Comparison of ENCODE assay signal across 8 cellular contexts in the genomic region with DNA sequence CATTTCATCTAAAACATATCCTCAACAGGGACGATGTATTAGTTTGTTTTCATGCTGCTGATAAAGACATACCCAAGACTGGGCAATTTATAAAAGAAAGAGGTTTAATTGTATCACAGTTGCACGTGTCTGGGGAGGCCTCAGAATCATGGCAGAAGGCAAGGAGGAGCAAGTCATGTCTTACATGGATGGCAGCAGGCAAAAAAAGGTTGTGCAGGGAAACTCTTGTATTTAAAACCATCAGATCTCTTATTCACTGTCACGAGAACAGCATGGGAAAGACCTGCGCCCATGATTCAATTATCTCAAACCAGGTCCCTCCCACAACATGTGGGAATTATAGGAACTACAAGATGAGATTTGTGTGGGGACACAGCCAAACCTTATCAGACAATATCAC. TPM values are rescaled to one million over a fixed set of nuclear protein-coding genes. Genes with fewer than 3 reads are reported as not detected.
"Had no signal": no experiment of that assay in that cellular context is flagged by ENCODE, and none has a peak within 500 bp of the region (broad histone marks: within the 10 kb centered on the region; RNA-seq: fewer than 3 reads in every experiment).

No MANE protein-coding gene starts in this region.

RNA-seq across cellular contexts. Expression of gene METTL24, which starts 48.7 kb away (rescaled TPM):
- total RNA-seq: activated naive CD4-positive, alpha-beta T cell treated with anti-CD3 and anti-CD28 coated beads for 36 hours; activated naive CD4-positive, alpha-beta T cell treated with anti-CD3 and anti-CD28 coated beads, Interleukin-2, amount 50 U/mL, for 72 hours; activated T-cell treated with anti-CD3 and anti-CD28 coated beads, Interleukin-2, amount 50 U/mL, for 4 hours; activated T-cell treated with anti-CD3 and anti-CD28 coated beads, Interleukin-2, amount 50 U/mL, for 72 hours; activated T-helper 1 cell treated with anti-CD3 and anti-CD28 coated beads, Interleukin-12 subunit alpha, Interleukin-12 subunit beta, Interleukin-2, Interleukin-4 antibody, amounts not matched to agents 30 ng/mL and 10 ng/mL and 1 ng/mL, durations not matched to agents 14 hours and 24 hours and 36 hours; activated T-helper 17 cell treated with anti-CD3 and anti-CD28 coated beads, Interleukin-2, amount 50 U/mL, for 72 hours; activated T-helper 2 cell treated with anti-CD3 and anti-CD28 coated beads, Interferon-gamma antibody, Interleukin-2, Interleukin-4, amounts not matched to agents 10 μg/mL and 5 μg/mL and 100 μg/mL, durations not matched to agents 14 hours and 24 hours and 36 hours; bronchial epithelial cell had no signal
